In genomic region chr6:16688984-16689636, GRCh38 we compare ENCODE assay signal across 13 cellular contexts.
DNase-seq lines count a peak whose midpoint lies in the region; ATAC-seq, FAIRE-seq and TF ChIP-seq lines count a peak whose summit lies in the region.
"Had no signal": no experiment of that assay in that cellular context is flagged by ENCODE, and none has a peak within 500 bp of the region (broad histone marks: within the 10 kb centered on the region; RNA-seq: fewer than 3 reads in every experiment).

No MANE protein-coding gene starts in this region.

- no peaks in the 10 kb centered on the region for H3K9me3 ChIP-seq in keratinocyte (ENCODE audit: control insufficient read depth, low read depth, low read length)
- H3K9me3 ChIP-seq: esophagus squamous epithelium had no signal

- peak; percentile 65 for DNase-seq in CD1c-positive myeloid dendritic cell (ENCODE audit: extremely low spot score)
- peak; percentile 91 for DNase-seq in HT1080 (ENCODE audit: low read depth)
- peak; percentile 85 for DNase-seq in amniotic epithelial cell (ENCODE audit: low read depth)
- no peak for DNase-seq in keratinocyte (ENCODE audit: low read depth, low spot score)
- no peak for DNase-seq in NCI-H2081 treated with DMSO at 0.1 percent for 48 hours (lab: John Stamatoyannopoulos, UW)
- DNase-seq: activated naive CD4-positive, alpha-beta T cell treated with anti-CD3 and anti-CD28 coated beads, Interleukin-2, amount 10 ng/mL, durations not matched to agents 7 days and 5 days; esophagus squamous epithelium; NCI-H526 treated with DMSO at 0.1 percent for 48 hours; stimulated activated CD4-positive, alpha-beta T cell treated with anti-CD3 and anti-CD28 coated beads, Interleukin-12 subunit alpha, Interleukin-12 subunit beta, amount 100 ng/mL, for 4 hours; stimulated activated naive CD8-positive, alpha-beta T cell treated with anti-CD3 and anti-CD28 coated beads, Interleukin-15, amount 100 ng/mL, for 72 hours had no signal

- H3K9ac ChIP-seq in keratinocyte (ENCODE audit: control insufficient read depth, extremely low read depth, insufficient read depth, low read length): peak overlapping the region; percentile 34

- no peaks in the 10 kb centered on the region for H3K27me3 ChIP-seq in keratinocyte (ENCODE audit: control insufficient read depth, extremely low read depth, insufficient read depth, low read length)
- H3K27me3 ChIP-seq: esophagus squamous epithelium had no signal

- dilution Hi-C loops in keratinocyte (cut with MboI; ENCODE audit: extremely low pct_ligation_motif_present, low sequenced_read_pairs): no loop called here

- H3K9me1 ChIP-seq in keratinocyte (ENCODE audit: control insufficient read depth, extremely low read depth, insufficient read depth, low read length): no peaks in the 10 kb centered on the region

- ATAC-seq in GM21786 (IDR thresholded peaks at IDR 0.05; ENCODE audit: unreplicated experiment): no peak
- no peak for ATAC-seq in HG02610 (IDR thresholded peaks at IDR 0.05; ENCODE audit: unreplicated experiment)
- no peak for ATAC-seq in HG03025 (IDR thresholded peaks at IDR 0.05; ENCODE audit: low FRiP score, unreplicated experiment)
- ATAC-seq: stimulated activated naive CD8-positive, alpha-beta T cell treated with anti-CD3 and anti-CD28 coated beads, Interleukin-15, amount 100 ng/mL, for 72 hours had no signal

- H3K4me1 ChIP-seq in keratinocyte (ENCODE audit: control insufficient read depth, extremely low read depth, insufficient read depth, low read length): peaks cover 48% of the 10 kb centered on the region

- peak overlapping the region; percentile 78 for H3K27ac ChIP-seq in keratinocyte (ENCODE audit: control insufficient read depth, insufficient read depth, low read length)

- no peak for TF ChIP-seq CTCF in keratinocyte (optimal IDR thresholded peaks at IDR 0.05 in 1 of 3, IDR thresholded peaks at IDR 0.05 in 1 of 3, conservative IDR thresholded peaks at IDR 0.05 in 1 of 3; ENCODE audit: extremely low read depth in 1 of 3, insufficient read depth in 2 of 3, low read length in 3 of 3)

- H3K79me2 ChIP-seq in keratinocyte (ENCODE audit: control insufficient read depth, insufficient read depth, low read length): peaks cover 4% of the 10 kb centered on the region

- no peaks in the 10 kb centered on the region for H4K20me1 ChIP-seq in keratinocyte (ENCODE audit: control insufficient read depth, extremely low read depth, insufficient read depth, low read length)

- H2AFZ ChIP-seq in keratinocyte (ENCODE audit: control insufficient read depth, low read length): no peak overlapping the region

- H3K36me3 ChIP-seq in keratinocyte (ENCODE audit: control insufficient read depth in 2 of 2, extremely low read depth in 1 of 2, insufficient read depth in 2 of 2, low read length in 2 of 2): no peaks in the 10 kb centered on the region
- H3K36me3 ChIP-seq: esophagus squamous epithelium had no signal

- no peak overlapping the region for H3K4me3 ChIP-seq in keratinocyte (ENCODE audit: control insufficient read depth in 2 of 3, extremely low read depth in 1 of 3, insufficient read depth in 2 of 3, low read depth in 1 of 3, low read length in 3 of 3)
- H3K4me3 ChIP-seq: esophagus squamous epithelium had no signal

- H3K4me2 ChIP-seq in keratinocyte (ENCODE audit: control insufficient read depth, extremely low read depth, insufficient read depth, low read depth, low read length): peak overlapping the region; percentile 31

- peak; percentile 88 for FAIRE-seq in keratinocyte (lab: Jason Lieb, UNC)

Comparison
In these comparisons a context has a peak if more than half of its experiments do, and no peak if none do; other contexts are left out.
1. DNase-seq: peak in CD1c-positive myeloid dendritic cell (single experiment), HT1080 (single experiment) and amniotic epithelial cell (single experiment); none in keratinocyte (single experiment) and NCI-H2081 treated with DMSO at 0.1 percent for 48 hours (single experiment).